ENCODE assay signal across 28 cellular contexts in genomic region chr12:117530796-117531195, GRCh38.
"Had no signal": no experiment of that assay in that cellular context is flagged by ENCODE, and none has a peak within 500 bp of the region (broad histone marks: within the 10 kb centered on the region; RNA-seq: fewer than 3 reads in every experiment).

No MANE protein-coding gene starts in this region.

- H3K4me3 Mint-ChIP-seq: stimulated activated effector memory CD8-positive, alpha-beta T cell treated with anti-CD3 and anti-CD28 coated beads, Interleukin-12 subunit alpha, Interleukin-12 subunit beta, amount 100 ng/mL, for 72 hours; stimulated activated memory B cell treated with anti-CD40 and anti-IgM and Interleukin-4, amounts not matched to agents 10 μg/mL and 1 μg/mL and 100 μg/mL, for 72 hours; stimulated activated naive B cell treated with anti-CD40 and anti-IgM and Interleukin-4, amounts not matched to agents 10 μg/mL and 1 μg/mL and 100 μg/mL, for 72 hours; stimulated activated naive CD8-positive, alpha-beta T cell treated with anti-CD3 and anti-CD28 coated beads, Interleukin-15, amount 100 ng/mL, for 72 hours; stimulated activated naive CD8-positive, alpha-beta T cell treated with anti-CD3 and anti-CD28 coated beads, Interleukin-15, Interleukin-2, amounts not matched to agents 100 ng/mL and 50 ng/mL, for 24 hours; type B pancreatic cell had no signal

- H3K36me3 Mint-ChIP-seq: stimulated activated effector memory CD8-positive, alpha-beta T cell treated with anti-CD3 and anti-CD28 coated beads, Interleukin-12 subunit alpha, Interleukin-12 subunit beta, amount 100 ng/mL, for 72 hours; stimulated activated memory B cell treated with anti-CD40 and anti-IgM and Interleukin-4, amounts not matched to agents 10 μg/mL and 1 μg/mL and 100 μg/mL, for 72 hours; stimulated activated naive B cell treated with anti-CD40 and anti-IgM and Interleukin-4, amounts not matched to agents 10 μg/mL and 1 μg/mL and 100 μg/mL, for 72 hours had no signal

- H3K4me1 Mint-ChIP-seq: stimulated activated effector memory CD8-positive, alpha-beta T cell treated with anti-CD3 and anti-CD28 coated beads, Interleukin-12 subunit alpha, Interleukin-12 subunit beta, amount 100 ng/mL, for 72 hours; stimulated activated memory B cell treated with anti-CD40 and anti-IgM and Interleukin-4, amounts not matched to agents 10 μg/mL and 1 μg/mL and 100 μg/mL, for 72 hours; stimulated activated naive B cell treated with anti-CD40 and anti-IgM and Interleukin-4, amounts not matched to agents 10 μg/mL and 1 μg/mL and 100 μg/mL, for 72 hours; stimulated activated naive CD8-positive, alpha-beta T cell treated with anti-CD3 and anti-CD28 coated beads, Interleukin-15, amount 100 ng/mL, for 72 hours had no signal

- H3K27ac ChIP-seq: stomach, suprapubic skin, testis, thoracic aorta, thyroid gland, tibial artery, tibial nerve, transverse colon, upper lobe of left lung, upper lobe of right lung, uterus, vagina had no signal

- H3K27ac Mint-ChIP-seq: stimulated activated effector memory CD8-positive, alpha-beta T cell treated with anti-CD3 and anti-CD28 coated beads, Interleukin-12 subunit alpha, Interleukin-12 subunit beta, amount 100 ng/mL, for 72 hours; stimulated activated memory B cell treated with anti-CD40 and anti-IgM and Interleukin-4, amounts not matched to agents 10 μg/mL and 1 μg/mL and 100 μg/mL, for 72 hours; stimulated activated naive B cell treated with anti-CD40 and anti-IgM and Interleukin-4, amounts not matched to agents 10 μg/mL and 1 μg/mL and 100 μg/mL, for 72 hours; stimulated activated naive CD8-positive, alpha-beta T cell treated with anti-CD3 and anti-CD28 coated beads, Interleukin-15, Interleukin-2, amounts not matched to agents 100 ng/mL and 50 ng/mL, for 24 hours; type B pancreatic cell had no signal

- H3K27me3 ChIP-seq: testis, thyroid gland, tibial artery, tibial nerve, transverse colon, upper lobe of left lung, upper lobe of right lung, uterus, vagina had no signal

- H3K36me3 ChIP-seq: stomach, suprapubic skin, thoracic aorta, thyroid gland, tibial artery, tibial nerve, transverse colon, upper lobe of left lung, upper lobe of right lung, uterus, vagina had no signal

- H3K27me3 Mint-ChIP-seq: stimulated activated memory B cell treated with anti-CD40 and anti-IgM and Interleukin-4, amounts not matched to agents 10 μg/mL and 1 μg/mL and 100 μg/mL, for 72 hours; stimulated activated naive B cell treated with anti-CD40 and anti-IgM and Interleukin-4, amounts not matched to agents 10 μg/mL and 1 μg/mL and 100 μg/mL, for 72 hours; stimulated activated naive CD8-positive, alpha-beta T cell treated with anti-CD3 and anti-CD28 coated beads, Interleukin-15, amount 100 ng/mL, for 72 hours; stimulated activated naive CD8-positive, alpha-beta T cell treated with anti-CD3 and anti-CD28 coated beads, Interleukin-15, Interleukin-2, amounts not matched to agents 100 ng/mL and 50 ng/mL, for 24 hours had no signal

- H3K4me1 ChIP-seq: stomach, suprapubic skin, testis, tibial artery, tibial nerve, upper lobe of left lung, upper lobe of right lung, uterus, vagina had no signal

- DNase-seq: stimulated activated CD4-positive, alpha-beta T cell treated with anti-CD3 and anti-CD28 coated beads, Interleukin-2, amount 100 ng/mL, for 48 hours; stimulated activated CD4-positive, alpha-beta T cell treated with anti-CD3 and anti-CD28 coated beads, Interleukin-4, amount 100 ng/mL, for 1 hour; stimulated activated CD4-positive, alpha-beta T cell treated with anti-CD3 and anti-CD28 coated beads, Interleukin-4, amount 100 ng/mL, for 24 hours; stimulated activated CD4-positive, alpha-beta T cell treated with anti-CD3 and anti-CD28 coated beads, Interleukin-4, amount 100 ng/mL, for 4 hours; stimulated activated CD8-positive, alpha-beta memory T cell treated with anti-CD3 and anti-CD28 coated beads, Interleukin-4, amount 100 ng/mL, for 48 hours; stimulated activated naive B cell treated with anti-CD40 and anti-IgM and Interleukin-4, amounts not matched to agents 10 μg/mL and 1 μg/mL and 100 μg/mL, for 72 hours; stimulated activated naive CD4-positive, alpha-beta T cell; stimulated activated naive CD4-positive, alpha-beta T cell treated with Interleukin-2 at 50 U/mL for 16 hours; stimulated activated naive CD8-positive, alpha-beta T cell treated with anti-CD3 and anti-CD28 coated beads, Interleukin-15, amount 100 ng/mL, for 72 hours; stimulated activated naive CD8-positive, alpha-beta T cell treated with anti-CD3 and anti-CD28 coated beads, Interleukin-15, Interleukin-2, amounts not matched to agents 100 U/mL and 50 U/mL, for 24 hours; stomach; substantia nigra; testis; thyroid gland; tibial artery; transverse colon; trophoblast cell; upper lobe of right lung; uterus had no signal

- H3K9me3 Mint-ChIP-seq: stimulated activated effector memory CD8-positive, alpha-beta T cell treated with anti-CD3 and anti-CD28 coated beads, Interleukin-12 subunit alpha, Interleukin-12 subunit beta, amount 100 ng/mL, for 72 hours; stimulated activated naive CD8-positive, alpha-beta T cell treated with anti-CD3 and anti-CD28 coated beads, Interleukin-15, Interleukin-2, amounts not matched to agents 100 ng/mL and 50 ng/mL, for 24 hours; type B pancreatic cell had no signal

- ATAC-seq: stimulated activated effector memory CD8-positive, alpha-beta T cell treated with anti-CD3 and anti-CD28 coated beads, Interleukin-12 subunit alpha, Interleukin-12 subunit beta, amount 100 ng/mL, for 72 hours; stimulated activated memory B cell treated with anti-CD40 and anti-IgM and Interleukin-4, amounts not matched to agents 10 μg/mL and 1 μg/mL and 100 μg/mL, for 72 hours; stimulated activated naive B cell treated with anti-CD40 and anti-IgM and Interleukin-4, amounts not matched to agents 10 μg/mL and 1 μg/mL and 100 μg/mL, for 72 hours; stimulated activated naive CD8-positive, alpha-beta T cell treated with anti-CD3 and anti-CD28 coated beads, Interleukin-15, amount 100 ng/mL, for 72 hours; stimulated activated naive CD8-positive, alpha-beta T cell treated with anti-CD3 and anti-CD28 coated beads, Interleukin-15, Interleukin-2, amounts not matched to agents 100 U/mL and 50 U/mL, for 24 hours; upper lobe of right lung had no signal

- H3K4me3 ChIP-seq: stomach, suprapubic skin, testis, thoracic aorta, thyroid gland, tibial artery, tibial nerve, transverse colon, upper lobe of left lung, upper lobe of right lung, uterus, vagina had no signal

- H3K9me3 ChIP-seq: suprapubic skin, testis, thoracic aorta, thyroid gland, tibial artery, transverse colon, upper lobe of left lung, upper lobe of right lung, uterus, vagina had no signal
